20 cellular contexts compared by ENCODE assay signal in genomic region chr1:232473900-232474299, GRCh38.
DNase-seq lines count a peak whose midpoint lies in the region; TF ChIP-seq lines count a peak whose summit lies in the region.
"Had no signal": no experiment of that assay in that cellular context is flagged by ENCODE, and none has a peak within 500 bp of the region (broad histone marks: within the 10 kb centered on the region; RNA-seq: fewer than 3 reads in every experiment).

No MANE protein-coding gene starts in this region.

- no peaks in the 10 kb centered on the region for H3K27me3 Mint-ChIP-seq in endodermal cell (ENCODE audit: insufficient read depth)

- H3K36me3 Mint-ChIP-seq in endodermal cell (ENCODE audit: low read depth) = peaks cover 47% of the 10 kb centered on the region
- H3K36me3 Mint-ChIP-seq: CD8-positive, alpha-beta T cell had no signal

- H3K9me3 ChIP-seq in HUES64 (ENCODE audit: insufficient read depth, low read depth, low read length) = no peaks in the 10 kb centered on the region
- H3K9me3 ChIP-seq in endodermal cell (ENCODE audit: control insufficient read depth, low read length) = no peaks in the 10 kb centered on the region
- H3K9me3 ChIP-seq in osteoblast (ENCODE audit: low read depth, low read length) = no peaks in the 10 kb centered on the region
- H3K9me3 ChIP-seq in trophoblast cell (ENCODE audit: insufficient read depth, low read depth, low read length) = no peaks in the 10 kb centered on the region
- H3K9me3 ChIP-seq: Caco-2 had no signal

- H3K4me1 ChIP-seq in HUES64 (ENCODE audit: insufficient read depth, low read length) (peaks cover 42% of the 10 kb centered on the region), endodermal cell (ENCODE audit: control insufficient read depth, insufficient read depth, low read length) (peaks cover 3% of the 10 kb centered on the region), osteoblast (ENCODE audit: insufficient read depth, low read length) (peaks cover 60% of the 10 kb centered on the region), trophoblast cell (ENCODE audit: control insufficient read depth in 1 of 2, insufficient read depth in 2 of 2, low read length in 2 of 2) (peaks cover 0 to 11% of the 10 kb centered on the region in 2 experiments)
- H3K4me1 ChIP-seq: Caco-2 had no signal

- H3K27me3 ChIP-seq in HUES64 (ENCODE audit: insufficient read depth, low read length) (peaks cover 14% of the 10 kb centered on the region), endodermal cell (ENCODE audit: control insufficient read depth, insufficient read depth, low read length, poor library complexity, severe bottlenecking) (no peaks in the 10 kb centered on the region), osteoblast (ENCODE audit: insufficient read depth, low read length) (no peaks in the 10 kb centered on the region), trophoblast cell (ENCODE audit: insufficient read depth, low read length) (no peaks in the 10 kb centered on the region)

- H2AFZ ChIP-seq in osteoblast (ENCODE audit: low read length) (no peak overlapping the region), trophoblast cell (ENCODE audit: insufficient read depth, low read length, poor library complexity) (no peak overlapping the region)

- H3K4ac ChIP-seq in trophoblast cell (ENCODE audit: low read depth, low read length) = no peak overlapping the region

- TF ChIP-seq CTCF in endodermal cell (conservative IDR thresholded peaks at IDR 0.05) = no peak
- TF ChIP-seq CTCF in osteoblast (IDR thresholded peaks at IDR 0.05; ENCODE audit: extremely low read depth, low read depth, low read length) = no peak

- no peaks in the 10 kb centered on the region for H4K20me1 ChIP-seq in osteoblast (ENCODE audit: insufficient read depth, low read length)

- H4K8ac ChIP-seq in trophoblast cell (ENCODE audit: low read depth, low read length) = no peak overlapping the region

- peaks cover 21% of the 10 kb centered on the region for H3K4me1 Mint-ChIP-seq in endodermal cell

- no peak overlapping the region for H4K91ac ChIP-seq in trophoblast cell (ENCODE audit: low read depth, low read length)

- H4K12ac ChIP-seq in trophoblast cell (ENCODE audit: low read depth, low read length) = no peak overlapping the region

- H3K23ac ChIP-seq in trophoblast cell (ENCODE audit: low read length) = no peak overlapping the region

- no peak overlapping the region for H2BK5ac ChIP-seq in trophoblast cell (ENCODE audit: low read depth, low read length, poor library complexity)

- no peak overlapping the region for H3K4me3 ChIP-seq in HUES64 (ENCODE audit: low read length)
- H3K4me3 ChIP-seq in endodermal cell (ENCODE audit: low read length) = no peak overlapping the region
- H3K4me3 ChIP-seq in osteoblast (ENCODE audit: insufficient read depth, low read length) = no peak overlapping the region
- H3K4me3 ChIP-seq in trophoblast cell (ENCODE audit: low read depth, low read length) = no peak overlapping the region

- no peak overlapping the region for H2BK12ac ChIP-seq in trophoblast cell (ENCODE audit: low read length)

- H3K79me1 ChIP-seq in trophoblast cell (ENCODE audit: low read length) = peaks cover 2% of the 10 kb centered on the region

- H2AK5ac ChIP-seq in trophoblast cell (ENCODE audit: low read length) = no peak overlapping the region

- H2BK120ac ChIP-seq in trophoblast cell (ENCODE audit: insufficient read depth, low read length, poor library complexity) = no peak overlapping the region

- DNase-seq in endodermal cell = no peak
- DNase-seq in osteoblast (ENCODE audit: insufficient read length, low spot score, missing footprints) = no peak
- DNase-seq in putamen (ENCODE audit: low spot score) = no peak
- no peak for DNase-seq in MV-4-11 (lab: John Stamatoyannopoulos, UW)
- DNase-seq in trophoblast cell = no peak
- DNase-seq in activated T-cell treated with anti-CD3 and anti-CD28 coated beads, Interleukin-2, amount 50 U/mL, for 48 hours = no peak
- DNase-seq: Caco-2; CD8-positive, alpha-beta T cell; HCEC 1CT; KBM-7; NCI-H1105 treated with DMSO at 0.1 percent for 48 hours; NCI-H146; NCI-H2029; NCI-H446; NCI-H524 treated with DMSO at 0.1 percent for 48 hours; NCI-H774 had no signal

- H3K27ac ChIP-seq in HUES64 (ENCODE audit: low read depth, low read length) (peak overlapping the region; percentile 85; the same call in 1 of the 2 replicates), endodermal cell (ENCODE audit: low read depth, low read length) (peak overlapping the region; percentile 14), osteoblast (ENCODE audit: low read depth, low read length) (peak overlapping the region; percentile 84), trophoblast cell (ENCODE audit: low read depth, low read length) (no peak overlapping the region)
- H3K27ac ChIP-seq: C4-2B, HL-60 had no signal

- H3K27ac Mint-ChIP-seq in endodermal cell = no peak overlapping the region
- H3K27ac Mint-ChIP-seq: B cell; CD8-positive, alpha-beta T cell had no signal

- H3K4me2 ChIP-seq in osteoblast (ENCODE audit: insufficient read depth, low read length) (no peak overlapping the region), trophoblast cell (ENCODE audit: low read length) (no peak overlapping the region)

- WGBS in HUES64 = 83% methylated on average over 4 of the region's 4 CpGs
- 87% methylated on average over 4 of the region's 4 CpGs; no CpG with 5 or more reads in 1 of the 2 experiments for WGBS in endodermal cell (ENCODE audit: insufficient coverage in 1 of 2, insufficient read length in 1 of 2), 2 experiments
- WGBS in trophoblast cell (ENCODE audit: extremely low coverage, insufficient coverage, insufficient read length) = no CpG with 5 or more reads among the region's 4 CpGs

- H3K14ac ChIP-seq in trophoblast cell (ENCODE audit: low read length) = no peak overlapping the region

- no peaks in the 10 kb centered on the region for H3K9me3 Mint-ChIP-seq in endodermal cell
- H3K9me3 Mint-ChIP-seq: CD8-positive, alpha-beta T cell had no signal

- no peak overlapping the region for H3K4me3 Mint-ChIP-seq in endodermal cell
- H3K4me3 Mint-ChIP-seq: B cell; CD8-positive, alpha-beta T cell had no signal

- H3K9ac ChIP-seq in HUES64 (ENCODE audit: low read depth, low read length) (no peak overlapping the region), endodermal cell (ENCODE audit: extremely low read depth, low read length, poor library complexity, severe bottlenecking) (no peak overlapping the region), trophoblast cell (ENCODE audit: low read length) (no peak overlapping the region)

- H3K18ac ChIP-seq in trophoblast cell (ENCODE audit: low read length) = no peak overlapping the region

- H3K79me2 ChIP-seq in osteoblast (ENCODE audit: insufficient read depth, low read length) (no peaks in the 10 kb centered on the region), trophoblast cell (ENCODE audit: control insufficient read depth, insufficient read depth, low read length, poor library complexity) (no peaks in the 10 kb centered on the region)

- H3K36me3 ChIP-seq in HUES64 (ENCODE audit: insufficient read depth, low read length) = peaks cover 11% of the 10 kb centered on the region; the same call in 1 of the 2 replicates
- peaks cover 84% of the 10 kb centered on the region for H3K36me3 ChIP-seq in endodermal cell (ENCODE audit: control insufficient read depth, insufficient read depth, low read length)
- no peaks in the 10 kb centered on the region for H3K36me3 ChIP-seq in osteoblast (ENCODE audit: insufficient read depth, low read length)
- H3K36me3 ChIP-seq in trophoblast cell (ENCODE audit: control insufficient read depth in 1 of 2, insufficient read depth in 2 of 2, low read length in 2 of 2) = peaks cover 2 to 3% of the 10 kb centered on the region in 2 experiments
